Comparison of ENCODE assay signal across 20 cellular contexts in genomic region chr14:49408187-49408963, GRCh38.
DNase-seq lines count a peak whose midpoint lies in the region; TF ChIP-seq lines count a peak whose summit lies in the region.
"Had no signal": no experiment of that assay in that cellular context is flagged by ENCODE, and none has a peak within 500 bp of the region (broad histone marks: within the 10 kb centered on the region; RNA-seq: fewer than 3 reads in every experiment).

No MANE protein-coding gene starts in this region.

- TF ChIP-seq CTCF in choroid plexus epithelial cell (conservative IDR thresholded peaks at IDR 0.05; ENCODE audit: low read depth, low read length), result no peak
- no peak for TF ChIP-seq CTCF in neural cell (IDR thresholded peaks at IDR 0.05; ENCODE audit: poor library complexity, severe bottlenecking)

- no peak overlapping the region for H3K4me2 ChIP-seq in neural cell (ENCODE audit: low read length)
- H3K4me2 ChIP-seq: PC-9 had no signal

- peaks cover 12 to 15% of the 10 kb centered on the region in 2 donors for H3K27me3 Mint-ChIP-seq in CD4-positive, alpha-beta memory T cell

- H3K4me3 Mint-ChIP-seq in CD4-positive, alpha-beta memory T cell, result no peak overlapping the region
- H3K4me3 Mint-ChIP-seq: CD14-positive monocyte, HFFc6 had no signal

- peak overlapping the region; percentile 0; the same call in 1 of the 2 replicates for H3K27ac ChIP-seq in ACC112 (ENCODE audit: low read depth, low read length)
- peak overlapping the region; percentile 9 for H3K27ac ChIP-seq in neural cell (ENCODE audit: low read length)
- no peak overlapping the region for H3K27ac ChIP-seq in CD4-positive, alpha-beta memory T cell (ENCODE audit: low read depth, low read length)
- H3K27ac ChIP-seq: PC-9, SJCRH30 had no signal

- H3F3A ChIP-seq in neural cell (ENCODE audit: insufficient read depth, low read length, poor library complexity, severe bottlenecking), result no peaks in the 10 kb centered on the region

- H3K9me3 ChIP-seq in neural cell (ENCODE audit: low read length), result no peaks in the 10 kb centered on the region
- no peaks in the 10 kb centered on the region for H3K9me3 ChIP-seq in CD4-positive, alpha-beta memory T cell (ENCODE audit: control insufficient read depth in 1 of 2, low read length in 2 of 2)
- H3K9me3 ChIP-seq: SJCRH30 had no signal

- H2AFZ ChIP-seq in ACC112 (ENCODE audit: low read length, unreplicated experiment) (peak overlapping the region; percentile 66), neural cell (ENCODE audit: low read depth, low read length) (no peak overlapping the region)
- H2AFZ ChIP-seq: PC-9 had no signal

- peak; percentile 72 for TF ChIP-seq EP300 in neural cell (conservative IDR thresholded peaks at IDR 0.05; ENCODE audit: poor library complexity, severe bottlenecking)

- CTCF ChIA-PET in CD4-positive, alpha-beta memory T cell (lab: Charles Lee; ENCODE audit: partially characterized antibody), result no interaction called here

- no peaks in the 10 kb centered on the region for H3K9me3 Mint-ChIP-seq in CD4-positive, alpha-beta memory T cell
- H3K9me3 Mint-ChIP-seq: CD14-positive monocyte had no signal

- POLR2A ChIA-PET in CD4-positive, alpha-beta memory T cell (lab: Charles Lee; ENCODE audit: partially characterized antibody), result no interaction called here

- DNase-seq in NCI-H69 (lab: John Stamatoyannopoulos, UW) (peak; percentile 89), choroid plexus epithelial cell (ENCODE audit: low read depth) (peak; percentile 38), A172 (ENCODE audit: low spot score) (no peak), hypothalamus (lab: John Stamatoyannopoulos, UW) (no peak)
- DNase-seq in CD4-positive, alpha-beta memory T cell, result no peak
- DNase-seq: ACHN, AML-193, COR-L47, GF-D8, HFFc6, NCI-H1105, NCI-H1694 treated with DMSO at 0.1 percent for 48 hours, NCI-H2171, NCI-H446 treated with DMSO at 0.1 percent for 48 hours, NCI-H748 treated with DMSO at 0.1 percent for 48 hours, SJCRH30 had no signal

- no peak overlapping the region for H3K27ac Mint-ChIP-seq in CD4-positive, alpha-beta memory T cell
- H3K27ac Mint-ChIP-seq: CD14-positive monocyte, HFFc6 had no signal

- H3K36me3 ChIP-seq in ACC112 (ENCODE audit: insufficient read depth, low read length), result no peaks in the 10 kb centered on the region
- H3K36me3 ChIP-seq in neural cell (ENCODE audit: insufficient read depth, low read length), result no peaks in the 10 kb centered on the region
- no peaks in the 10 kb centered on the region for H3K36me3 ChIP-seq in CD4-positive, alpha-beta memory T cell (ENCODE audit: insufficient read depth, low read length)
- H3K36me3 ChIP-seq: SJCRH30 had no signal

- no peaks in the 10 kb centered on the region for H3K36me3 Mint-ChIP-seq in CD4-positive, alpha-beta memory T cell
- H3K36me3 Mint-ChIP-seq: CD14-positive monocyte had no signal

- H3K9me2 ChIP-seq in neural cell (ENCODE audit: insufficient read depth, low read length), result no peaks in the 10 kb centered on the region

- H3K79me2 ChIP-seq in ACC112 (ENCODE audit: control insufficient read depth, insufficient read depth, low read length, unreplicated experiment), result no peaks in the 10 kb centered on the region
- no peaks in the 10 kb centered on the region for H3K79me2 ChIP-seq in neural cell (replicated peaks; ENCODE audit: insufficient read depth, low read length)

- no peak overlapping the region for H3K4me3 ChIP-seq in ACC112 (ENCODE audit: low read depth, low read length)
- no peak overlapping the region for H3K4me3 ChIP-seq in choroid plexus epithelial cell (ENCODE audit: low read depth, low read length)
- no peak overlapping the region for H3K4me3 ChIP-seq in neural cell (ENCODE audit: low read length)
- H3K4me3 ChIP-seq in CD4-positive, alpha-beta memory T cell (ENCODE audit: low read length in 2 of 2), result no peak overlapping the region
- H3K4me3 ChIP-seq: PC-9, SJCRH30 had no signal

- intact Hi-C loops in CD4-positive, alpha-beta memory T cell (cut with micrococcal nuclease), result no loop called here

- no peaks in the 10 kb centered on the region for H3K27me3 ChIP-seq in ACC112 (ENCODE audit: insufficient read depth, low read length)
- H3K27me3 ChIP-seq in neural cell (ENCODE audit: insufficient read depth, low read depth, low read length), result no peaks in the 10 kb centered on the region
- no peaks in the 10 kb centered on the region for H3K27me3 ChIP-seq in CD4-positive, alpha-beta memory T cell (ENCODE audit: insufficient read depth, low read length)
- H3K27me3 ChIP-seq: SJCRH30 had no signal

- TF ChIP-seq RAD21 in neural cell (conservative IDR thresholded peaks at IDR 0.05), result no peak

- no peaks in the 10 kb centered on the region for H3K4me1 Mint-ChIP-seq in CD4-positive, alpha-beta memory T cell
- H3K4me1 Mint-ChIP-seq: CD14-positive monocyte had no signal

- H3K4me1 ChIP-seq in ACC112 (ENCODE audit: control insufficient read depth, insufficient read depth, low read length, unreplicated experiment), result peaks cover 34% of the 10 kb centered on the region
- H3K4me1 ChIP-seq in CD4-positive, alpha-beta memory T cell (ENCODE audit: insufficient read depth, low read length), result no peaks in the 10 kb centered on the region
- H3K4me1 ChIP-seq: SJCRH30 had no signal

- H3K9ac ChIP-seq in neural cell (ENCODE audit: low read length), result no peak overlapping the region

- H4K20me1 ChIP-seq in neural cell (ENCODE audit: insufficient read depth), result no peaks in the 10 kb centered on the region

TF ChIP-seq in neural cell, 6 proteins besides CTCF, POLR2A, EP300 and RAD21:
- TF ChIP-seq SMC3 (conservative IDR thresholded peaks at IDR 0.05; ENCODE audit: poor library complexity) (no peak), POLR2AphosphoS5 (IDR thresholded peaks at IDR 0.05) (peak; percentile 63), MXI1 (conservative IDR thresholded peaks at IDR 0.05; ENCODE audit: poor library complexity, severe bottlenecking) (no peak), REST (IDR thresholded peaks at IDR 0.05; ENCODE audit: borderline replicate concordance) (peak; percentile 99), EZH2 (IDR thresholded peaks at IDR 0.05; ENCODE audit: borderline replicate concordance, insufficient read depth, low read length, poor library complexity, severe bottlenecking) (no peak)

Comparison
In these comparisons a context has a peak if more than half of its experiments do, and no peak if none do; other contexts are left out.
1. DNase-seq: peak in NCI-H69 (single experiment) and choroid plexus epithelial cell (single experiment); none in A172 (single experiment), hypothalamus (0 of 51) and CD4-positive, alpha-beta memory T cell (0 of 5).